In the genomic region with DNA sequence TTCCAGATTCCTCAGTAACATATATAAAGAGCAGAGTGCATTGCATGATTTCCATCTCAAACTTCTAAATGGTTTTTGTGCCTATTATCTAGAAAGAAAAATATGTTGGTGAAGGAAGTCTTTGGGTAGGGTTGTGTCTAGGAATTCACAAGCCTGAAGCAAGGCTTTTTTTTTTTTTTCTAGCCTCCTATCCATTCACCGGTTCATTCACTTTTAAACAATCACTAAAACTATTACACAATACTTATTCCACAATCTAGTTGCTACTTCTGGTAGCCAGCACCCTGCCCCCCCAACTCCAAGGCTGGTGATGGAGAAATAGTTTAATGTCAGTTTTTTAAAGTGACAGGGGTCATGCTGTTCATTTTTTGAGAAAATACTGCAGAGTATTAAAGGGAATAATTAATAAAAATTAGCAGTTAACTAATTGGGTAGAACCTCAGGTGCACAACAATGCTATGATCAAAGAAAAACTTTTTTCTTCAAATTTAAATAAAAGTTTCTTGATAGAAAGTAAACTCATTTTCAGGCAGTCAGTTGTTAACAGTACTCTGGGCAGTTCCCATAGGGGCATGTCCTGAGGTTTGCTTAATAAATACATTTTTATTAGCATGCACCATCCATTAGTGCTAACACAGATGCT, we compare ENCODE assay signal across 1 cellular context.
TF ChIP-seq lines count a peak whose summit lies in the region.

No MANE protein-coding gene starts in this region.

TF ChIP-seq in HepG2, 621 proteins besides CTCF, POLR2A, EP300 and RAD21 (continued from another document and continues in another):
- TF ChIP-seq, protein P1, sequence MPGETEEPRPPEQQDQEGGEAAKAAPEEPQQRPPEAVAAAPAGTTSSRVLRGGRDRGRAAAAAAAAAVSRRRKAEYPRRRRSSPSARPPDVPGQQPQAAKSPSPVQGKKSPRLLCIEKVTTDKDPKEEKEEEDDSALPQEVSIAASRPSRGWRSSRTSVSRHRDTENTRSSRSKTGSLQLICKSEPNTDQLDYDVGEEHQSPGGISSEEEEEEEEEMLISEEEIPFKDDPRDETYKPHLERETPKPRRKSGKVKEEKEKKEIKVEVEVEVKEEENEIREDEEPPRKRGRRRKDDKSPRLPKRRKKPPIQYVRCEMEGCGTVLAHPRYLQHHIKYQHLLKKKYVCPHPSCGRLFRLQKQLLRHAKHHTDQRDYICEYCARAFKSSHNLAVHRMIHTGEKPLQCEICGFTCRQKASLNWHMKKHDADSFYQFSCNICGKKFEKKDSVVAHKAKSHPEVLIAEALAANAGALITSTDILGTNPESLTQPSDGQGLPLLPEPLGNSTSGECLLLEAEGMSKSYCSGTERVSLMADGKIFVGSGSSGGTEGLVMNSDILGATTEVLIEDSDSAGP (CRISPR knock-in tag; IDR thresholded peaks at IDR 0.05; ENCODE audit: borderline replicate concordance) = no peak
- TF ChIP-seq ZBTB21 (CRISPR knock-in tag; IDR thresholded peaks at IDR 0.05) (no peak), CAMTA2 (CRISPR knock-in tag; IDR thresholded peaks at IDR 0.05; ENCODE audit: borderline replicate concordance) (no peak), HNF4G (IDR thresholded peaks at IDR 0.05; ENCODE audit: borderline replicate concordance, low read depth, low read length) (no peak), HNF4G (CRISPR knock-in tag; IDR thresholded peaks at IDR 0.05; ENCODE audit: borderline replicate concordance, low read depth) (no peak), NRL (CRISPR knock-in tag; IDR thresholded peaks at IDR 0.05; ENCODE audit: borderline replicate concordance) (no peak), BCL6 (CRISPR knock-in tag; IDR thresholded peaks at IDR 0.05) (0 out of 2 replicates have a peak, but pooled peaks have one; percentile 14), KAT8 (CRISPR knock-in tag; IDR thresholded peaks at IDR 0.05) (no peak), SRF (IDR thresholded peaks at IDR 0.05; ENCODE audit: low read depth, low read length) (no peak), NKX3-1 (CRISPR knock-in tag; IDR thresholded peaks at IDR 0.05) (no peak), RELA (CRISPR knock-in tag; IDR thresholded peaks at IDR 0.05) (no peak), ZNF776 (CRISPR knock-in tag; IDR thresholded peaks at IDR 0.05) (no peak), NFYC (CRISPR knock-in tag; IDR thresholded peaks at IDR 0.05) (no peak)
- TF ChIP-seq, protein P2, sequence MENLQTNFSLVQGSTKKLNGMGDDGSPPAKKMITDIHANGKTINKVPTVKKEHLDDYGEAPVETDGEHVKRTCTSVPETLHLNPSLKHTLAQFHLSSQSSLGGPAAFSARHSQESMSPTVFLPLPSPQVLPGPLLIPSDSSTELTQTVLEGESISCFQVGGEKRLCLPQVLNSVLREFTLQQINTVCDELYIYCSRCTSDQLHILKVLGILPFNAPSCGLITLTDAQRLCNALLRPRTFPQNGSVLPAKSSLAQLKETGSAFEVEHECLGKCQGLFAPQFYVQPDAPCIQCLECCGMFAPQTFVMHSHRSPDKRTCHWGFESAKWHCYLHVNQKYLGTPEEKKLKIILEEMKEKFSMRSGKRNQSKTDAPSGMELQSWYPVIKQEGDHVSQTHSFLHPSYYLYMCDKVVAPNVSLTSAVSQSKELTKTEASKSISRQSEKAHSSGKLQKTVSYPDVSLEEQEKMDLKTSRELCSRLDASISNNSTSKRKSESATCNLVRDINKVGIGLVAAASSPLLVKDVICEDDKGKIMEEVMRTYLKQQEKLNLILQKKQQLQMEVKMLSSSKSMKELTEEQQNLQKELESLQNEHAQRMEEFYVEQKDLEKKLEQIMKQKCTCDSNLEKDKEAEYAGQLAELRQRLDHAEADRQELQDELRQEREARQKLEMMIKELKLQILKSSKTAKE (CRISPR knock-in tag; IDR thresholded peaks at IDR 0.05; ENCODE audit: borderline replicate concordance) = no peak; the same call in 1 of the 2 replicates
- TF ChIP-seq, protein P3, sequence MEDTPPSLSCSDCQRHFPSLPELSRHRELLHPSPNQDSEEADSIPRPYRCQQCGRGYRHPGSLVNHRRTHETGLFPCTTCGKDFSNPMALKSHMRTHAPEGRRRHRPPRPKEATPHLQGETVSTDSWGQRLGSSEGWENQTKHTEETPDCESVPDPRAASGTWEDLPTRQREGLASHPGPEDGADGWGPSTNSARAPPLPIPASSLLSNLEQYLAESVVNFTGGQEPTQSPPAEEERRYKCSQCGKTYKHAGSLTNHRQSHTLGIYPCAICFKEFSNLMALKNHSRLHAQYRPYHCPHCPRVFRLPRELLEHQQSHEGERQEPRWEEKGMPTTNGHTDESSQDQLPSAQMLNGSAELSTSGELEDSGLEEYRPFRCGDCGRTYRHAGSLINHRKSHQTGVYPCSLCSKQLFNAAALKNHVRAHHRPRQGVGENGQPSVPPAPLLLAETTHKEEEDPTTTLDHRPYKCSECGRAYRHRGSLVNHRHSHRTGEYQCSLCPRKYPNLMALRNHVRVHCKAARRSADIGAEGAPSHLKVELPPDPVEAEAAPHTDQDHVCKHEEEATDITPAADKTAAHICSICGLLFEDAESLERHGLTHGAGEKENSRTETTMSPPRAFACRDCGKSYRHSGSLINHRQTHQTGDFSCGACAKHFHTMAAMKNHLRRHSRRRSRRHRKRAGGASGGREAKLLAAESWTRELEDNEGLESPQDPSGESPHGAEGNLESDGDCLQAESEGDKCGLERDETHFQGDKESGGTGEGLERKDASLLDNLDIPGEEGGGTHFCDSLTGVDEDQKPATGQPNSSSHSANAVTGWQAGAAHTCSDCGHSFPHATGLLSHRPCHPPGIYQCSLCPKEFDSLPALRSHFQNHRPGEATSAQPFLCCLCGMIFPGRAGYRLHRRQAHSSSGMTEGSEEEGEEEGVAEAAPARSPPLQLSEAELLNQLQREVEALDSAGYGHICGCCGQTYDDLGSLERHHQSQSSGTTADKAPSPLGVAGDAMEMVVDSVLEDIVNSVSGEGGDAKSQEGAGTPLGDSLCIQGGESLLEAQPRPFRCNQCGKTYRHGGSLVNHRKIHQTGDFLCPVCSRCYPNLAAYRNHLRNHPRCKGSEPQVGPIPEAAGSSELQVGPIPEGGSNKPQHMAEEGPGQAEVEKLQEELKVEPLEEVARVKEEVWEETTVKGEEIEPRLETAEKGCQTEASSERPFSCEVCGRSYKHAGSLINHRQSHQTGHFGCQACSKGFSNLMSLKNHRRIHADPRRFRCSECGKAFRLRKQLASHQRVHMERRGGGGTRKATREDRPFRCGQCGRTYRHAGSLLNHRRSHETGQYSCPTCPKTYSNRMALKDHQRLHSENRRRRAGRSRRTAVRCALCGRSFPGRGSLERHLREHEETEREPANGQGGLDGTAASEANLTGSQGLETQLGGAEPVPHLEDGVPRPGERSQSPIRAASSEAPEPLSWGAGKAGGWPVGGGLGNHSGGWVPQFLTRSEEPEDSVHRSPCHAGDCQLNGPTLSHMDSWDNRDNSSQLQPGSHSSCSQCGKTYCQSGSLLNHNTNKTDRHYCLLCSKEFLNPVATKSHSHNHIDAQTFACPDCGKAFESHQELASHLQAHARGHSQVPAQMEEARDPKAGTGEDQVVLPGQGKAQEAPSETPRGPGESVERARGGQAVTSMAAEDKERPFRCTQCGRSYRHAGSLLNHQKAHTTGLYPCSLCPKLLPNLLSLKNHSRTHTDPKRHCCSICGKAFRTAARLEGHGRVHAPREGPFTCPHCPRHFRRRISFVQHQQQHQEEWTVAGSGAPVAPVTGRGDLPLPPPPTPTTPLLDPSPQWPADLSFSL (CRISPR knock-in tag; IDR thresholded peaks at IDR 0.05) = no peak
- TF ChIP-seq, protein P4, sequence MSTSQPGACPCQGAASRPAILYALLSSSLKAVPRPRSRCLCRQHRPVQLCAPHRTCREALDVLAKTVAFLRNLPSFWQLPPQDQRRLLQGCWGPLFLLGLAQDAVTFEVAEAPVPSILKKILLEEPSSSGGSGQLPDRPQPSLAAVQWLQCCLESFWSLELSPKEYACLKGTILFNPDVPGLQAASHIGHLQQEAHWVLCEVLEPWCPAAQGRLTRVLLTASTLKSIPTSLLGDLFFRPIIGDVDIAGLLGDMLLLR (CRISPR knock-in tag; IDR thresholded peaks at IDR 0.05) = no peak
- TF ChIP-seq, protein P5, sequence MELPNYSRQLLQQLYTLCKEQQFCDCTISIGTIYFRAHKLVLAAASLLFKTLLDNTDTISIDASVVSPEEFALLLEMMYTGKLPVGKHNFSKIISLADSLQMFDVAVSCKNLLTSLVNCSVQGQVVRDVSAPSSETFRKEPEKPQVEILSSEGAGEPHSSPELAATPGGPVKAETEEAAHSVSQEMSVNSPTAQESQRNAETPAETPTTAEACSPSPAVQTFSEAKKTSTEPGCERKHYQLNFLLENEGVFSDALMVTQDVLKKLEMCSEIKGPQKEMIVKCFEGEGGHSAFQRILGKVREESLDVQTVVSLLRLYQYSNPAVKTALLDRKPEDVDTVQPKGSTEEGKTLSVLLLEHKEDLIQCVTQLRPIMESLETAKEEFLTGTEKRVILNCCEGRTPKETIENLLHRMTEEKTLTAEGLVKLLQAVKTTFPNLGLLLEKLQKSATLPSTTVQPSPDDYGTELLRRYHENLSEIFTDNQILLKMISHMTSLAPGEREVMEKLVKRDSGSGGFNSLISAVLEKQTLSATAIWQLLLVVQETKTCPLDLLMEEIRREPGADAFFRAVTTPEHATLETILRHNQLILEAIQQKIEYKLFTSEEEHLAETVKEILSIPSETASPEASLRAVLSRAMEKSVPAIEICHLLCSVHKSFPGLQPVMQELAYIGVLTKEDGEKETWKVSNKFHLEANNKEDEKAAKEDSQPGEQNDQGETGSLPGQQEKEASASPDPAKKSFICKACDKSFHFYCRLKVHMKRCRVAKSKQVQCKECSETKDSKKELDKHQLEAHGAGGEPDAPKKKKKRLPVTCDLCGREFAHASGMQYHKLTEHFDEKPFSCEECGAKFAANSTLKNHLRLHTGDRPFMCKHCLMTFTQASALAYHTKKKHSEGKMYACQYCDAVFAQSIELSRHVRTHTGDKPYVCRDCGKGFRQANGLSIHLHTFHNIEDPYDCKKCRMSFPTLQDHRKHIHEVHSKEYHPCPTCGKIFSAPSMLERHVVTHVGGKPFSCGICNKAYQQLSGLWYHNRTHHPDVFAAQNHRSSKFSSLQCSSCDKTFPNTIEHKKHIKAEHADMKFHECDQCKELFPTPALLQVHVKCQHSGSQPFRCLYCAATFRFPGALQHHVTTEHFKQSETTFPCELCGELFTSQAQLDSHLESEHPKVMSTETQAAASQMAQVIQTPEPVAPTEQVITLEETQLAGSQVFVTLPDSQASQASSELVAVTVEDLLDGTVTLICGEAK (IDR thresholded peaks at IDR 0.05) = no peak
- TF ChIP-seq, protein P5 (CRISPR knock-in tag; IDR thresholded peaks at IDR 0.05) = no peak
- TF ChIP-seq, protein P6, sequence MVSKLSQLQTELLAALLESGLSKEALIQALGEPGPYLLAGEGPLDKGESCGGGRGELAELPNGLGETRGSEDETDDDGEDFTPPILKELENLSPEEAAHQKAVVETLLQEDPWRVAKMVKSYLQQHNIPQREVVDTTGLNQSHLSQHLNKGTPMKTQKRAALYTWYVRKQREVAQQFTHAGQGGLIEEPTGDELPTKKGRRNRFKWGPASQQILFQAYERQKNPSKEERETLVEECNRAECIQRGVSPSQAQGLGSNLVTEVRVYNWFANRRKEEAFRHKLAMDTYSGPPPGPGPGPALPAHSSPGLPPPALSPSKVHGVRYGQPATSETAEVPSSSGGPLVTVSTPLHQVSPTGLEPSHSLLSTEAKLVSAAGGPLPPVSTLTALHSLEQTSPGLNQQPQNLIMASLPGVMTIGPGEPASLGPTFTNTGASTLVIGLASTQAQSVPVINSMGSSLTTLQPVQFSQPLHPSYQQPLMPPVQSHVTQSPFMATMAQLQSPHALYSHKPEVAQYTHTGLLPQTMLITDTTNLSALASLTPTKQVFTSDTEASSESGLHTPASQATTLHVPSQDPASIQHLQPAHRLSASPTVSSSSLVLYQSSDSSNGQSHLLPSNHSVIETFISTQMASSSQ (IDR thresholded peaks at IDR 0.05; ENCODE audit: low read depth) = 0 out of 2 replicates have a peak, but pooled peaks have one; percentile 11
- TF ChIP-seq, protein P6 (CRISPR knock-in tag; IDR thresholded peaks at IDR 0.05; ENCODE audit: borderline replicate concordance) = no peak
